Comparison of ENCODE assay signal across 11 cellular contexts in the genomic region with DNA sequence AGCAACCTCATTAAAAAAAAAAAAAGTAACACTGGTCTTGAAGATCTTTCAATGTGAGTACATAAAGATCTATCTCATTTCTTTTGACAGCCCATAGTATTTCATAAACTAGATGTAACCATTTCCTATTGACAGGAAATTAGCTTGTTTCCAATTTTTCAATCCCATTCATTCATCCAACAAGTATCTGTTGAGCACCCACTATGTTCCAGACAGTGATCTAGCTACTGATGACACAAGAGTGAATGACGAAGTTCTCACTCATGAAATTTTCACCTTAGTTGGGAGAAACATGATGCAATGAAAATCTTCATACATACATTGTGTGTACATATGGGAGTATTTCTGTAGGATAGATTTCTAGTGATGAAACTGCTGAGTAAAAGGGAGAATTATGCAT. TPM values are rescaled to one million over a fixed set of nuclear protein-coding genes. Genes with fewer than 3 reads are reported as not detected.
A peak's percentile ranks its signal among the peaks of the same experiment; 100 is the strongest.
DNase-seq lines count a peak whose midpoint lies in the region; ATAC-seq and TF ChIP-seq lines count a peak whose summit lies in the region.
"Had no signal": no experiment of that assay in that cellular context is flagged by ENCODE, and none has a peak within 500 bp of the region (broad histone marks: within the 10 kb centered on the region; RNA-seq: fewer than 3 reads in every experiment).

No MANE protein-coding gene starts in this region.

- H3K4me1 Mint-ChIP-seq in T-helper 2 cell treated with Interferon-gamma antibody and Interleukin-4, amounts not matched to agents 5 μg/mL and 100 μg/mL, for 36 hours (ENCODE audit: low read depth): peaks cover 70% of the 10 kb centered on the region
- H3K4me1 Mint-ChIP-seq in WTC11: peaks cover 14% of the 10 kb centered on the region
- peaks cover 49% of the 10 kb centered on the region for H3K4me1 Mint-ChIP-seq in stimulated activated effector memory CD8-positive, alpha-beta T cell treated with anti-CD3 and anti-CD28 coated beads, Interleukin-12 subunit alpha, Interleukin-12 subunit beta, amount 100 ng/mL, for 72 hours

- H3K27me3 ChIP-seq in hepatocyte: peaks cover 62% of the 10 kb centered on the region

- H3K27me3 Mint-ChIP-seq in T-helper 2 cell treated with Interferon-gamma antibody and Interleukin-4, amounts not matched to agents 5 μg/mL and 100 μg/mL, for 36 hours (ENCODE audit: low read depth): no peaks in the 10 kb centered on the region
- H3K27me3 Mint-ChIP-seq in WTC11 (ENCODE audit: low read depth): peaks cover 62% of the 10 kb centered on the region

- no peak for TF ChIP-seq CTCF in WTC11 (IDR thresholded peaks at IDR 0.05)
- no peak for TF ChIP-seq CTCF in hepatocyte (IDR thresholded peaks at IDR 0.05; ENCODE audit: poor library complexity)

- no peak for DNase-seq in T-helper 2 cell treated with Interferon-gamma antibody and Interleukin-4, amounts not matched to agents 5 μg/mL and 100 μg/mL, for 36 hours (ENCODE audit: low spot score)
- no peak for DNase-seq in T-helper 2 cell
- DNase-seq in WTC11 (ENCODE audit: low spot score): no peak
- no peak for DNase-seq in hepatocyte (ENCODE audit: low spot score)
- DNase-seq in stimulated activated effector memory CD8-positive, alpha-beta T cell treated with anti-CD3 and anti-CD28 coated beads, Interleukin-12 subunit alpha, Interleukin-12 subunit beta, amount 100 ng/mL, for 72 hours (ENCODE audit: low spot score in 2 of 2): no peak
- DNase-seq in NCI-H2171 treated with DMSO at 0.1 percent for 48 hours (lab: John Stamatoyannopoulos, UW): no peak
- DNase-seq: KBM-7; stimulated activated CD4-positive, alpha-beta T cell treated with anti-CD3 and anti-CD28 coated beads, Interleukin-4, amount 100 ng/mL, for 1 hour; WERI-Rb-1 had no signal

- H3K79me2 ChIP-seq in hepatocyte: no peaks in the 10 kb centered on the region

- CTCF ChIA-PET in WTC11 (lab: Charles Lee): interaction anchor here (0.6 to 1.4 kb wide), 7 partner anchors 12 to 178 kb away, joined by 3 to 10 read pairs (median 3); no protein-coding TSS in a partner anchor

- ATAC-seq in WTC11 (no peak), GM21737 (IDR thresholded peaks at IDR 0.05; ENCODE audit: unreplicated experiment) (no peak), HG02938 (IDR thresholded peaks at IDR 0.05; ENCODE audit: unreplicated experiment) (no peak)
- no peak for ATAC-seq in stimulated activated effector memory CD8-positive, alpha-beta T cell treated with anti-CD3 and anti-CD28 coated beads, Interleukin-12 subunit alpha, Interleukin-12 subunit beta, amount 100 ng/mL, for 72 hours

- no peaks in the 10 kb centered on the region for H3K9me3 ChIP-seq in hepatocyte (ENCODE audit: low read depth)

- peak overlapping the region; percentile 55 for H3K4me3 ChIP-seq in hepatocyte

- no peaks in the 10 kb centered on the region for H3K9me2 ChIP-seq in hepatocyte (replicated peaks; ENCODE audit: insufficient read depth)

- no peak overlapping the region for H3K27ac ChIP-seq in hepatocyte
- H3K27ac ChIP-seq: WERI-Rb-1 had no signal

- H3K36me3 Mint-ChIP-seq in T-helper 2 cell treated with Interferon-gamma antibody and Interleukin-4, amounts not matched to agents 5 μg/mL and 100 μg/mL, for 36 hours (ENCODE audit: low read depth): peaks cover 63% of the 10 kb centered on the region
- peaks cover under 1% of the 10 kb centered on the region; the same call in 1 of the 2 replicates for H3K36me3 Mint-ChIP-seq in WTC11
- H3K36me3 Mint-ChIP-seq in stimulated activated effector memory CD8-positive, alpha-beta T cell treated with anti-CD3 and anti-CD28 coated beads, Interleukin-12 subunit alpha, Interleukin-12 subunit beta, amount 100 ng/mL, for 72 hours: peaks cover 3% of the 10 kb centered on the region

- H3K4me1 ChIP-seq in hepatocyte (ENCODE audit: insufficient read depth): peaks cover 11% of the 10 kb centered on the region

- 88% methylated on average over 1 of the region's 1 CpG for WGBS in hepatocyte (ENCODE audit: low lambda C conversion rate, missing lambda C conversion rate)

- H3K9me3 Mint-ChIP-seq in T-helper 2 cell treated with Interferon-gamma antibody and Interleukin-4, amounts not matched to agents 5 μg/mL and 100 μg/mL, for 36 hours: no peaks in the 10 kb centered on the region
- H3K9me3 Mint-ChIP-seq in WTC11: peaks cover under 1% of the 10 kb centered on the region; the same call in 1 of the 2 replicates
- no peaks in the 10 kb centered on the region for H3K9me3 Mint-ChIP-seq in stimulated activated effector memory CD8-positive, alpha-beta T cell treated with anti-CD3 and anti-CD28 coated beads, Interleukin-12 subunit alpha, Interleukin-12 subunit beta, amount 100 ng/mL, for 72 hours

- H4K20me1 ChIP-seq in hepatocyte (ENCODE audit: insufficient read depth, poor library complexity, severe bottlenecking): no peaks in the 10 kb centered on the region

- peak overlapping the region; percentile 90 for H3K4me3 Mint-ChIP-seq in T-helper 2 cell treated with Interferon-gamma antibody and Interleukin-4, amounts not matched to agents 5 μg/mL and 100 μg/mL, for 36 hours
- H3K4me3 Mint-ChIP-seq in WTC11: peak overlapping the region; percentile 74
- H3K4me3 Mint-ChIP-seq in stimulated activated effector memory CD8-positive, alpha-beta T cell treated with anti-CD3 and anti-CD28 coated beads, Interleukin-12 subunit alpha, Interleukin-12 subunit beta, amount 100 ng/mL, for 72 hours: peak overlapping the region; percentile 74

- H2AFZ ChIP-seq in hepatocyte: peak overlapping the region; percentile 60

- peak overlapping the region; percentile 97 for H3K4me2 ChIP-seq in hepatocyte

- H3K27ac Mint-ChIP-seq in T-helper 2 cell treated with Interferon-gamma antibody and Interleukin-4, amounts not matched to agents 5 μg/mL and 100 μg/mL, for 36 hours: peak overlapping the region; percentile 87
- no peak overlapping the region for H3K27ac Mint-ChIP-seq in WTC11
- no peak overlapping the region for H3K27ac Mint-ChIP-seq in stimulated activated effector memory CD8-positive, alpha-beta T cell treated with anti-CD3 and anti-CD28 coated beads, Interleukin-12 subunit alpha, Interleukin-12 subunit beta, amount 100 ng/mL, for 72 hours

- no peaks in the 10 kb centered on the region for H3K36me3 ChIP-seq in hepatocyte (replicated peaks; ENCODE audit: insufficient read depth, low read depth)
- H3K36me3 ChIP-seq: WERI-Rb-1 had no signal

- POLR2A ChIA-PET in WTC11 (lab: Charles Lee): interaction anchor here (0.6 kb wide), 1 partner anchor 13 kb away, joined by 6 read pairs; no protein-coding TSS in a partner anchor

TF ChIP-seq in WTC11, 78 proteins besides CTCF, POLR2A, EP300 and RAD21:
- no peak for TF ChIP-seq IRF2 (CRISPR knock-in tag; IDR thresholded peaks at IDR 0.05; ENCODE audit: borderline replicate concordance, low read depth)
- TF ChIP-seq CREB1 (CRISPR knock-in tag; IDR thresholded peaks at IDR 0.05): no peak
- no peak for TF ChIP-seq RELA (CRISPR knock-in tag; IDR thresholded peaks at IDR 0.05; ENCODE audit: borderline replicate concordance)
- TF ChIP-seq, protein P1, sequence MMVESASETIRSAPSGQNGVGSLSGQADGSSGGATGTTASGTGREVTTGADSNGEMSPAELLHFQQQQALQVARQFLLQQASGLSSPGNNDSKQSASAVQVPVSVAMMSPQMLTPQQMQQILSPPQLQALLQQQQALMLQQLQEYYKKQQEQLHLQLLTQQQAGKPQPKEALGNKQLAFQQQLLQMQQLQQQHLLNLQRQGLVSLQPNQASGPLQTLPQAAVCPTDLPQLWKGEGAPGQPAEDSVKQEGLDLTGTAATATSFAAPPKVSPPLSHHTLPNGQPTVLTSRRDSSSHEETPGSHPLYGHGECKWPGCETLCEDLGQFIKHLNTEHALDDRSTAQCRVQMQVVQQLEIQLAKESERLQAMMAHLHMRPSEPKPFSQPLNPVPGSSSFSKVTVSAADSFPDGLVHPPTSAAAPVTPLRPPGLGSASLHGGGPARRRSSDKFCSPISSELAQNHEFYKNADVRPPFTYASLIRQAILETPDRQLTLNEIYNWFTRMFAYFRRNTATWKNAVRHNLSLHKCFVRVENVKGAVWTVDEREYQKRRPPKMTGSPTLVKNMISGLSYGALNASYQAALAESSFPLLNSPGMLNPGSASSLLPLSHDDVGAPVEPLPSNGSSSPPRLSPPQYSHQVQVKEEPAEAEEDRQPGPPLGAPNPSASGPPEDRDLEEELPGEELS (CRISPR knock-in tag; IDR thresholded peaks at IDR 0.05): no peak
- TF ChIP-seq ATF1 (CRISPR knock-in tag; IDR thresholded peaks at IDR 0.05): no peak
- TF ChIP-seq ZNF416 (CRISPR knock-in tag; IDR thresholded peaks at IDR 0.05): no peak
- no peak for TF ChIP-seq ZNF317 (CRISPR knock-in tag; IDR thresholded peaks at IDR 0.05; ENCODE audit: borderline replicate concordance, low read depth)
- no peak for TF ChIP-seq TEAD4 (CRISPR knock-in tag; IDR thresholded peaks at IDR 0.05)
- no peak for TF ChIP-seq ZBTB21 (CRISPR knock-in tag; IDR thresholded peaks at IDR 0.05; ENCODE audit: borderline replicate concordance)
- TF ChIP-seq NR1H2 (CRISPR knock-in tag; IDR thresholded peaks at IDR 0.05): no peak

RNA-seq across cellular contexts. Expression of a gene that starts 1.7 kb away (rescaled TPM):
- 0.17 to 0.39 TPM (median 0.37 TPM) in 3 replicates for total RNA-seq in WTC11 (2021)
- 0.13 and 0.84 TPM in 2 replicates for total RNA-seq in hepatocyte
- polyA plus RNA-seq in hepatocyte: 1.1 TPM in 1 of 2 replicates, not detected in the other
